12 cellular contexts compared by ENCODE assay signal in genomic region chr10:132941640-132942051, GRCh38. TPM values are rescaled to one million over a fixed set of nuclear protein-coding genes. Genes with fewer than 3 reads are reported as not detected.
DNase-seq lines count a peak whose midpoint lies in the region; ATAC-seq, FAIRE-seq and TF ChIP-seq lines count a peak whose summit lies in the region.
"Had no signal": no experiment of that assay in that cellular context is flagged by ENCODE, and none has a peak within 500 bp of the region (broad histone marks: within the 10 kb centered on the region; RNA-seq: fewer than 3 reads in every experiment).

No MANE protein-coding gene starts in this region.

- H3K4me1 ChIP-seq in kidney (ENCODE audit: control insufficient read depth in 1 of 2, insufficient read depth in 1 of 2, low read depth in 1 of 2, low read length in 2 of 2) (peaks cover 0 to 3% of the 10 kb centered on the region in 2 donors), smooth muscle cell (ENCODE audit: low read depth) (no peaks in the 10 kb centered on the region)

- intact Hi-C loops in activated CD8-positive, alpha-beta T cell treated with anti-CD3 and anti-CD28 coated beads for 36 hours (cut with micrococcal nuclease), result loop anchor here (5.0 kb wide), 1 partner anchor 181 kb away; no protein-coding TSS in a partner anchor
- intact Hi-C loops in kidney (cut with DNase I), result no loop called here

- H3K27me3 ChIP-seq in brain microvascular endothelial cell (replicated peaks) (no peaks in the 10 kb centered on the region), smooth muscle cell (ENCODE audit: low read depth) (no peaks in the 10 kb centered on the region)

- no peak for FAIRE-seq in kidney (lab: Jason Lieb, UNC)
- FAIRE-seq: A204.1 had no signal

- H3K36me3 Mint-ChIP-seq in activated CD8-positive, alpha-beta T cell treated with anti-CD3 and anti-CD28 coated beads for 36 hours (ENCODE audit: low read depth), result no peaks in the 10 kb centered on the region
- H3K36me3 Mint-ChIP-seq in activated CD8-positive, alpha-beta T cell treated with anti-CD3 and anti-CD28 coated beads, Interleukin-2, amount 10 ng/mL, durations not matched to agents 7 days and 5 days (ENCODE audit: low read depth), result no peaks in the 10 kb centered on the region

- peak overlapping the region; percentile 82 for H2AFZ ChIP-seq in smooth muscle cell (ENCODE audit: low read depth)

- H3K27me3 Mint-ChIP-seq in activated CD8-positive, alpha-beta T cell treated with anti-CD3 and anti-CD28 coated beads for 36 hours, result peaks cover 52% of the 10 kb centered on the region
- H3K27me3 Mint-ChIP-seq in activated CD8-positive, alpha-beta T cell treated with anti-CD3 and anti-CD28 coated beads, Interleukin-2, amount 10 ng/mL, durations not matched to agents 7 days and 5 days (ENCODE audit: low read depth), result peaks cover 22% of the 10 kb centered on the region

- no peaks in the 10 kb centered on the region for H3K36me3 ChIP-seq in brain microvascular endothelial cell (replicated peaks)
- H3K36me3 ChIP-seq in kidney (ENCODE audit: control insufficient read depth in 1 of 2, insufficient read depth in 2 of 2, low read length in 2 of 2), result no peaks in the 10 kb centered on the region
- H3K36me3 ChIP-seq in smooth muscle cell (ENCODE audit: low read depth), result no peaks in the 10 kb centered on the region

- in situ Hi-C loops in brain microvascular endothelial cell (cut with HindIII; ENCODE audit: low pct_ligation_motif_present, low sequenced_read_pairs) (no loop called here), G401 (cut with HindIII; ENCODE audit: low sequenced_read_pairs) (no loop called here)

- ATAC-seq in activated CD8-positive, alpha-beta T cell treated with anti-CD3 and anti-CD28 coated beads for 36 hours, result no peak
- no peak for ATAC-seq in activated CD8-positive, alpha-beta T cell treated with anti-CD3 and anti-CD28 coated beads, Interleukin-2, amount 10 ng/mL, durations not matched to agents 7 days and 5 days

- H3K4me1 Mint-ChIP-seq in activated CD8-positive, alpha-beta T cell treated with anti-CD3 and anti-CD28 coated beads for 36 hours (ENCODE audit: low read depth), result peaks cover 13% of the 10 kb centered on the region
- H3K4me1 Mint-ChIP-seq in activated CD8-positive, alpha-beta T cell treated with anti-CD3 and anti-CD28 coated beads, Interleukin-2, amount 10 ng/mL, durations not matched to agents 7 days and 5 days (ENCODE audit: low read depth), result peaks cover 2% of the 10 kb centered on the region

- no peak overlapping the region for H3K9ac ChIP-seq in kidney (ENCODE audit: low read length in 2 of 2)
- no peak overlapping the region for H3K9ac ChIP-seq in smooth muscle cell (ENCODE audit: low read depth)

- POLR2A ChIA-PET in activated CD8-positive, alpha-beta T cell treated with anti-CD3 and anti-CD28 coated beads for 36 hours (lab: Charles Lee), result no interaction called here
- POLR2A ChIA-PET in activated CD8-positive, alpha-beta T cell treated with anti-CD3 and anti-CD28 coated beads, Interleukin-2, amount 10 ng/mL, durations not matched to agents 7 days and 5 days (lab: Charles Lee), result no interaction called here

- no peaks in the 10 kb centered on the region for H3K9me3 Mint-ChIP-seq in activated CD8-positive, alpha-beta T cell treated with anti-CD3 and anti-CD28 coated beads for 36 hours
- no peaks in the 10 kb centered on the region for H3K9me3 Mint-ChIP-seq in activated CD8-positive, alpha-beta T cell treated with anti-CD3 and anti-CD28 coated beads, Interleukin-2, amount 10 ng/mL, durations not matched to agents 7 days and 5 days (ENCODE audit: insufficient read depth)

- H3K27ac ChIP-seq in brain microvascular endothelial cell (no peak overlapping the region), kidney (ENCODE audit: low read depth in 2 of 2, low read length in 2 of 2) (no peak overlapping the region), smooth muscle cell (ENCODE audit: low read depth) (no peak overlapping the region)

- H3K4me2 ChIP-seq in smooth muscle cell, result peak overlapping the region; percentile 97

- H3K79me2 ChIP-seq in smooth muscle cell (ENCODE audit: low read depth), result no peaks in the 10 kb centered on the region

- peak overlapping the region; percentile 50 for H3K4me3 ChIP-seq in brain microvascular endothelial cell (ENCODE audit: low read depth, low read length)
- H3K4me3 ChIP-seq in kidney (ENCODE audit: low read length in 2 of 2), result peak overlapping the region; percentile 56 to 66
- H3K4me3 ChIP-seq in smooth muscle cell, result peak overlapping the region; percentile 59

- CTCF ChIA-PET in activated CD8-positive, alpha-beta T cell treated with anti-CD3 and anti-CD28 coated beads for 36 hours (lab: Charles Lee), result no interaction called here
- CTCF ChIA-PET in activated CD8-positive, alpha-beta T cell treated with anti-CD3 and anti-CD28 coated beads, Interleukin-2, amount 10 ng/mL, durations not matched to agents 7 days and 5 days (lab: Charles Lee), result no interaction called here

- no peaks in the 10 kb centered on the region for H3F3A ChIP-seq in smooth muscle cell (ENCODE audit: low read depth)

- 74% methylated on average over 11 of the region's 11 CpGs for WGBS in smooth muscle cell (ENCODE audit: low lambda C conversion rate)

- peak overlapping the region; percentile 19 for H3K4me3 Mint-ChIP-seq in activated CD8-positive, alpha-beta T cell treated with anti-CD3 and anti-CD28 coated beads for 36 hours
- H3K4me3 Mint-ChIP-seq in activated CD8-positive, alpha-beta T cell treated with anti-CD3 and anti-CD28 coated beads, Interleukin-2, amount 10 ng/mL, durations not matched to agents 7 days and 5 days, result no peak overlapping the region

- H3K27ac Mint-ChIP-seq in activated CD8-positive, alpha-beta T cell treated with anti-CD3 and anti-CD28 coated beads for 36 hours, result no peak overlapping the region
- H3K27ac Mint-ChIP-seq in activated CD8-positive, alpha-beta T cell treated with anti-CD3 and anti-CD28 coated beads, Interleukin-2, amount 10 ng/mL, durations not matched to agents 7 days and 5 days, result no peak overlapping the region

- no peaks in the 10 kb centered on the region for H3K9me3 ChIP-seq in kidney (ENCODE audit: control insufficient read depth in 1 of 2, low read length in 2 of 2)
- no peaks in the 10 kb centered on the region for H3K9me3 ChIP-seq in smooth muscle cell (replicated peaks; ENCODE audit: low read depth)

- no peak for TF ChIP-seq CTCF in activated CD8-positive, alpha-beta T cell treated with anti-CD3 and anti-CD28 coated beads for 36 hours (IDR thresholded peaks at IDR 0.05)
- TF ChIP-seq CTCF in brain microvascular endothelial cell (IDR thresholded peaks at IDR 0.05; ENCODE audit: low read depth, low read length, missing control alignments), result no peak
- no peak for TF ChIP-seq CTCF in kidney (IDR thresholded peaks at IDR 0.05; ENCODE audit: borderline replicate concordance, extremely low read depth, insufficient read depth)
- no peak for TF ChIP-seq CTCF in smooth muscle cell (IDR thresholded peaks at IDR 0.05; ENCODE audit: borderline replicate concordance, insufficient read depth, poor library complexity, severe bottlenecking)

- no peaks in the 10 kb centered on the region for H4K20me1 ChIP-seq in smooth muscle cell (ENCODE audit: low read depth)

- no peak for DNase-seq in activated CD8-positive, alpha-beta T cell treated with anti-CD3 and anti-CD28 coated beads for 36 hours
- no peak for DNase-seq in activated CD8-positive, alpha-beta T cell treated with anti-CD3 and anti-CD28 coated beads, Interleukin-2, amount 10 ng/mL, durations not matched to agents 7 days and 5 days
- DNase-seq in brain microvascular endothelial cell, result no peak
- peak; percentile 54 for DNase-seq in kidney
- DNase-seq in smooth muscle cell (lab: John Stamatoyannopoulos, UW; ENCODE audit: unreplicated experiment), result no peak
- no peak for DNase-seq in G401 (ENCODE audit: low spot score)
- no peak for DNase-seq in NCI-H1092 (lab: John Stamatoyannopoulos, UW)
- no peak for DNase-seq in NOMO-1 treated with DMSO at 0.1 percent for 48 hours (lab: John Stamatoyannopoulos, UW; ENCODE audit: unreplicated experiment)
- DNase-seq: T1000 had no signal

RNA-seq across cellular contexts. Expression of gene CFAP46, which starts 0.7 kb away (rescaled TPM):
- total RNA-seq in activated CD8-positive, alpha-beta T cell treated with anti-CD3 and anti-CD28 coated beads for 36 hours, result under 1 TPM in 1 of 2 experiments, not detected in 1; 0.34 TPM
- not detected for total RNA-seq in activated CD8-positive, alpha-beta T cell treated with anti-CD3 and anti-CD28 coated beads, Interleukin-2, amount 10 ng/mL, durations not matched to agents 7 days and 5 days
- total RNA-seq in kidney (8.3 TPM), smooth muscle cell (1.1 and 4.1 TPM in 2 replicates)
- polyA plus RNA-seq in kidney (ENCODE audit: insufficient read depth, low read depth, low replicate concordance) (3.8 TPM), smooth muscle cell (2.0 and 3.1 TPM in 2 replicates)
- total RNA-seq in G401 (2014; rRNA removed; shearing (Covaris generic)), result 6.2 and 11.3 TPM in 2 replicates
- total RNA-seq: LHCN-M2, mesenteric fat pad had no signal
